14 cellular contexts compared by ENCODE assay signal in genomic region chr1:226659641-226660040, GRCh38.
DNase-seq lines count a peak whose midpoint lies in the region; ATAC-seq and TF ChIP-seq lines count a peak whose summit lies in the region.
"Had no signal": no experiment of that assay in that cellular context is flagged by ENCODE, and none has a peak within 500 bp of the region (broad histone marks: within the 10 kb centered on the region; RNA-seq: fewer than 3 reads in every experiment).

No MANE protein-coding gene starts in this region.

- H3F3A ChIP-seq in DOHH2 (ENCODE audit: control insufficient read depth, insufficient read depth), result peaks cover 64% of the 10 kb centered on the region

- peaks cover 0 to 87% (median 42%) of the 10 kb centered on the region in 4 donors for H3K4me1 Mint-ChIP-seq in CD4-positive, CD25-positive, alpha-beta regulatory T cell
- H3K4me1 Mint-ChIP-seq in naive thymus-derived CD8-positive, alpha-beta T cell, result peaks cover 0 to 53% (median 0%) of the 10 kb centered on the region in 4 donors
- peaks cover 18% of the 10 kb centered on the region for H3K4me1 Mint-ChIP-seq in progenitor cell of endocrine pancreas (ENCODE audit: low read depth)

- ATAC-seq in CD4-positive, CD25-positive, alpha-beta regulatory T cell (ENCODE audit: low read depth in 2 of 2), result no peak
- no peak for ATAC-seq in naive thymus-derived CD8-positive, alpha-beta T cell
- ATAC-seq in GM19463 (IDR thresholded peaks at IDR 0.05; ENCODE audit: unreplicated experiment) (no peak), HG02763 (IDR thresholded peaks at IDR 0.05; ENCODE audit: unreplicated experiment) (no peak)
- ATAC-seq: T-helper 17 cell had no signal

- H3K27me3 Mint-ChIP-seq in CD4-positive, CD25-positive, alpha-beta regulatory T cell, result no peaks in the 10 kb centered on the region
- H3K27me3 Mint-ChIP-seq in naive thymus-derived CD8-positive, alpha-beta T cell, result no peaks in the 10 kb centered on the region
- peaks cover 9% of the 10 kb centered on the region for H3K27me3 Mint-ChIP-seq in progenitor cell of endocrine pancreas
- H3K27me3 Mint-ChIP-seq: T-helper 17 cell had no signal

- peaks cover 14% of the 10 kb centered on the region for H3K36me3 Mint-ChIP-seq in CD4-positive, CD25-positive, alpha-beta regulatory T cell
- peaks cover 0 to 33% (median 0%) of the 10 kb centered on the region in 3 donors for H3K36me3 Mint-ChIP-seq in naive thymus-derived CD8-positive, alpha-beta T cell
- no peaks in the 10 kb centered on the region for H3K36me3 Mint-ChIP-seq in progenitor cell of endocrine pancreas (ENCODE audit: insufficient read depth)

- H3K9me2 ChIP-seq in DOHH2 (replicated peaks; ENCODE audit: control insufficient read depth, low read length), result no peaks in the 10 kb centered on the region

- H3K27ac ChIP-seq in CD4-positive, CD25-positive, alpha-beta regulatory T cell (ENCODE audit: insufficient read depth, low read length, poor library complexity, severe bottlenecking), result no peak overlapping the region
- H3K27ac ChIP-seq in DOHH2 (ENCODE audit: low read depth, low read length) (no peak overlapping the region), cingulate gyrus (ENCODE audit: low read depth, low read length) (peak overlapping the region; percentile 87)
- H3K27ac ChIP-seq: gastrocnemius medialis had no signal

- no peaks in the 10 kb centered on the region for H3K27me3 ChIP-seq in CD4-positive, CD25-positive, alpha-beta regulatory T cell (ENCODE audit: control insufficient read depth, insufficient read depth, low read length)
- no peaks in the 10 kb centered on the region for H3K27me3 ChIP-seq in DOHH2 (ENCODE audit: control insufficient read depth, low read length)
- H3K27me3 ChIP-seq: gastrocnemius medialis had no signal

- no peaks in the 10 kb centered on the region for H3K4me1 ChIP-seq in CD4-positive, CD25-positive, alpha-beta regulatory T cell (ENCODE audit: control insufficient read depth, insufficient read depth, low read length, poor library complexity, severe bottlenecking)
- peaks cover 17% of the 10 kb centered on the region; the same call in 1 of the 2 replicates for H3K4me1 ChIP-seq in DOHH2 (ENCODE audit: control insufficient read depth, low read length)

- POLR2A ChIA-PET in naive thymus-derived CD8-positive, alpha-beta T cell (lab: Charles Lee), result interaction anchor here (1.2 to 33.5 kb wide), 4 partner anchors 6 to 79 kb away, joined by 3 to 613 read pairs (median 312); partner anchors contain the start of gene ITPKB

- no peaks in the 10 kb centered on the region for H3K36me3 ChIP-seq in CD4-positive, CD25-positive, alpha-beta regulatory T cell (ENCODE audit: control insufficient read depth, insufficient read depth, low read length)
- peaks cover 67% of the 10 kb centered on the region for H3K36me3 ChIP-seq in DOHH2 (ENCODE audit: control insufficient read depth, low read length)
- H3K36me3 ChIP-seq: gastrocnemius medialis had no signal

- H4K20me1 ChIP-seq in DOHH2 (ENCODE audit: control insufficient read depth, insufficient read depth, low read depth, low read length), result no peaks in the 10 kb centered on the region

- peak overlapping the region in 1 of 4 donors; percentile 46 for H3K4me3 Mint-ChIP-seq in CD4-positive, CD25-positive, alpha-beta regulatory T cell
- H3K4me3 Mint-ChIP-seq in naive thymus-derived CD8-positive, alpha-beta T cell, result peak overlapping the region in 6 of 10 donors; percentile 31 to 91 (median 80)
- H3K4me3 Mint-ChIP-seq in progenitor cell of endocrine pancreas (ENCODE audit: low read depth), result no peak overlapping the region

- no peak overlapping the region for H3K4me2 ChIP-seq in DOHH2 (ENCODE audit: low read length)

- H3K4me3 ChIP-seq in CD4-positive, CD25-positive, alpha-beta regulatory T cell (ENCODE audit: low read depth, low read length), result no peak overlapping the region
- peak overlapping the region; percentile 4; the same call in 1 of the 2 replicates for H3K4me3 ChIP-seq in DOHH2 (ENCODE audit: low read length)
- H3K4me3 ChIP-seq: gastrocnemius medialis had no signal

- no peak for TF ChIP-seq CTCF in DOHH2 (IDR thresholded peaks at IDR 0.05; ENCODE audit: low read depth, low read length, poor library complexity, severe bottlenecking)
- no peak for TF ChIP-seq CTCF in progenitor cell of endocrine pancreas (IDR thresholded peaks at IDR 0.05; ENCODE audit: unreplicated experiment)

- H3K9me3 Mint-ChIP-seq in CD4-positive, CD25-positive, alpha-beta regulatory T cell, result no peaks in the 10 kb centered on the region
- no peaks in the 10 kb centered on the region for H3K9me3 Mint-ChIP-seq in naive thymus-derived CD8-positive, alpha-beta T cell
- no peaks in the 10 kb centered on the region for H3K9me3 Mint-ChIP-seq in progenitor cell of endocrine pancreas (ENCODE audit: low read depth)

- peaks cover 89% of the 10 kb centered on the region for H3K79me2 ChIP-seq in DOHH2 (ENCODE audit: control insufficient read depth, low read length)

- peak overlapping the region in 2 of 3 donors; percentile 32 to 98 for H3K27ac Mint-ChIP-seq in CD4-positive, CD25-positive, alpha-beta regulatory T cell
- peak overlapping the region in 1 of 10 donors; percentile 97 for H3K27ac Mint-ChIP-seq in naive thymus-derived CD8-positive, alpha-beta T cell
- H3K27ac Mint-ChIP-seq in progenitor cell of endocrine pancreas, result no peak overlapping the region
- H3K27ac Mint-ChIP-seq: T-helper 17 cell had no signal

- DNase-seq in CD4-positive, CD25-positive, alpha-beta regulatory T cell, result no peak
- peak in 1 of 10 donors; percentile 19 for DNase-seq in naive thymus-derived CD8-positive, alpha-beta T cell
- DNase-seq in progenitor cell of endocrine pancreas (ENCODE audit: low spot score, unreplicated experiment) (no peak), NCI-H2029 (lab: John Stamatoyannopoulos, UW) (no peak)
- DNase-seq: activated CD4-positive, alpha-beta T cell treated with anti-CD3 and anti-CD28 coated beads, Interleukin-2, amount 50 U/mL, for 48 hours; COR-L47; gastrocnemius medialis; NCI-H1436 treated with DMSO at 0.1 percent for 48 hours; NCI-H524; T-helper 17 cell had no signal

- H3K9me3 ChIP-seq in CD4-positive, CD25-positive, alpha-beta regulatory T cell (ENCODE audit: control insufficient read depth in 2 of 2, low read length in 2 of 2), result no peaks in the 10 kb centered on the region
- no peaks in the 10 kb centered on the region for H3K9me3 ChIP-seq in DOHH2 (ENCODE audit: control insufficient read depth, insufficient read depth, low read length)
- H3K9me3 ChIP-seq: gastrocnemius medialis had no signal
